Comparison of ENCODE assay signal across 8 cellular contexts in genomic region chr3:49718419-49719213, GRCh38.
DNase-seq lines count a peak whose midpoint lies in the region; ATAC-seq lines count a peak whose summit lies in the region.

No MANE protein-coding gene starts in this region.

- H3K4me1 Mint-ChIP-seq in activated naive CD8-positive, alpha-beta T cell (ENCODE audit: low read depth) = peaks cover 20% of the 10 kb centered on the region
- peaks cover 50% of the 10 kb centered on the region for H3K4me1 Mint-ChIP-seq in stimulated activated naive CD8-positive, alpha-beta T cell treated with anti-CD3 and anti-CD28 coated beads, Interleukin-15, amount 100 ng/mL, for 72 hours

- DNase-seq in NCI-H82 (lab: John Stamatoyannopoulos, UW) = peak; percentile 52
- DNase-seq in NCI-H82 treated with DMSO at 0.1 percent for 48 hours (lab: John Stamatoyannopoulos, UW; ENCODE audit: unreplicated experiment) = no peak
- peak; percentile 63 for DNase-seq in islet precursor cell
- no peak for DNase-seq in stimulated activated naive CD8-positive, alpha-beta T cell treated with anti-CD3 and anti-CD28 coated beads, Interleukin-15, amount 100 ng/mL, for 72 hours
- no peak for DNase-seq in KBM-7
- DNase-seq in NCI-H2171 treated with DMSO at 0.1 percent for 48 hours (lab: John Stamatoyannopoulos, UW) = no peak

- H3K27ac Mint-ChIP-seq in activated naive CD8-positive, alpha-beta T cell = peak overlapping the region; percentile 58
- peak overlapping the region in 1 of 2 donors; percentile 91 for H3K27ac Mint-ChIP-seq in stimulated activated naive CD8-positive, alpha-beta T cell treated with anti-CD3 and anti-CD28 coated beads, Interleukin-15, amount 100 ng/mL, for 72 hours

- in situ Hi-C loops in KBM-7 (cut with MboI; ENCODE audit: low pct_unique_long_range_greater_than_20kb, low sequenced_read_pairs) = no loop called here

- H3K4me3 Mint-ChIP-seq in activated naive CD8-positive, alpha-beta T cell = peak overlapping the region; percentile 85
- H3K4me3 Mint-ChIP-seq in stimulated activated naive CD8-positive, alpha-beta T cell treated with anti-CD3 and anti-CD28 coated beads, Interleukin-15, amount 100 ng/mL, for 72 hours = peak overlapping the region; percentile 76 to 88

- ATAC-seq in stimulated activated naive CD8-positive, alpha-beta T cell treated with anti-CD3 and anti-CD28 coated beads, Interleukin-15, amount 100 ng/mL, for 72 hours = no peak
- no peak for ATAC-seq in GM21529 (IDR thresholded peaks at IDR 0.05; ENCODE audit: unreplicated experiment)

- no peaks in the 10 kb centered on the region for H3K36me3 Mint-ChIP-seq in activated naive CD8-positive, alpha-beta T cell

- H3K9me3 Mint-ChIP-seq in activated naive CD8-positive, alpha-beta T cell (ENCODE audit: low read depth) = no peaks in the 10 kb centered on the region
- no peaks in the 10 kb centered on the region for H3K9me3 Mint-ChIP-seq in stimulated activated naive CD8-positive, alpha-beta T cell treated with anti-CD3 and anti-CD28 coated beads, Interleukin-15, amount 100 ng/mL, for 72 hours

- H3K27me3 Mint-ChIP-seq in activated naive CD8-positive, alpha-beta T cell = no peaks in the 10 kb centered on the region
- no peaks in the 10 kb centered on the region for H3K27me3 Mint-ChIP-seq in stimulated activated naive CD8-positive, alpha-beta T cell treated with anti-CD3 and anti-CD28 coated beads, Interleukin-15, amount 100 ng/mL, for 72 hours

Comparison
In these comparisons a context has a peak if more than half of its experiments do, and no peak if none do; other contexts are left out.
1. DNase-seq: peak in NCI-H82 (single experiment) and islet precursor cell (single experiment); none in NCI-H82 treated with DMSO at 0.1 percent for 48 hours (single experiment), stimulated activated naive CD8-positive, alpha-beta T cell treated with anti-CD3 and anti-CD28 coated beads, Interleukin-15, amount 100 ng/mL, for 72 hours (0 of 2), KBM-7 (single experiment) and NCI-H2171 treated with DMSO at 0.1 percent for 48 hours (single experiment).